29 cellular contexts compared by ENCODE assay signal in the genomic region with DNA sequence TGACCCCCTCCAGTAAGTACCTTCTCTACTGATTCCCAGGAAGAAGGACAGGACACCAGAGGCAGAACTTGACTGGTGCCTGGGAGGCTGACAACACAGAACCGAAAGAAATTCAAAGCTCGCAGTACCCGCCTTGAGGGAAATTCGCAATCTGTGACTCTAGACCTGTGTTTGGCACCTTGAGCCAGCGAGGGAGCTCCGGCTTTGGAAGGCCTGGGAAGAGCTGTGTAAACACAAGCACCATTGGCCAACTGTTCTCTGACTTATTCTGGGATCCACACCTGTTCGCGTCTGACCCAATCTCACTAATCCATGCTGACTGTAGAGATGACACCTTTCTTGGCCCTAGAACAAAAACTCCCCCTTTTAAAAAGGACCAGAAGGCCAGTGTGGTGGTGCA.
"Had no signal": no experiment of that assay in that cellular context is flagged by ENCODE, and none has a peak within 500 bp of the region (broad histone marks: within the 10 kb centered on the region; RNA-seq: fewer than 3 reads in every experiment).

No MANE protein-coding gene starts in this region.

- H3K27ac Mint-ChIP-seq: dendritic cell treated with granulocyte-macrophage colony-stimulating factor and Interleukin-4, amounts not matched to agents 40 ng/mL and 50 ng/mL, for 4 days; endodermal cell; memory B cell; naive B cell; nephron; neural progenitor cell; progenitor cell of endocrine pancreas; stimulated activated naive B cell treated with anti-CD40 and anti-IgM and Interleukin-4, amounts not matched to agents 10 μg/mL and 1 μg/mL and 100 μg/mL, for 72 hours had no signal

- H3K36me3 ChIP-seq: colonic mucosa, heart left ventricle, neural progenitor cell, suprapubic skin, transverse colon, upper lobe of right lung, uterus had no signal

- H3K27me3 Mint-ChIP-seq: dendritic cell treated with granulocyte-macrophage colony-stimulating factor and Interleukin-4, amounts not matched to agents 40 ng/mL and 50 ng/mL, for 4 days; memory B cell; naive B cell; progenitor cell of endocrine pancreas; stimulated activated naive B cell treated with anti-CD40 and anti-IgM and Interleukin-4, amounts not matched to agents 10 μg/mL and 1 μg/mL and 100 μg/mL, for 72 hours; stimulated activated naive CD8-positive, alpha-beta T cell treated with anti-CD3 and anti-CD28 coated beads, Interleukin-15, amount 100 ng/mL, for 72 hours had no signal

- H3K4me1 Mint-ChIP-seq: memory B cell; naive B cell; stimulated activated naive B cell treated with anti-CD40 and anti-IgM and Interleukin-4, amounts not matched to agents 10 μg/mL and 1 μg/mL and 100 μg/mL, for 72 hours; stimulated activated naive CD8-positive, alpha-beta T cell treated with anti-CD3 and anti-CD28 coated beads, Interleukin-15, amount 100 ng/mL, for 72 hours had no signal

- H3K4me2 ChIP-seq: neural progenitor cell had no signal

- H3K9ac ChIP-seq: neural progenitor cell, parathyroid adenoma had no signal

- H3K27me3 ChIP-seq: colonic mucosa, esophagus muscularis mucosa, foreskin keratinocyte, gastroesophageal sphincter, heart left ventricle, neural progenitor cell, right lobe of liver, suprapubic skin, transverse colon, upper lobe of right lung, uterus had no signal

- H2AFZ ChIP-seq: neural progenitor cell, parathyroid adenoma had no signal

- H3K9me3 Mint-ChIP-seq: dendritic cell treated with granulocyte-macrophage colony-stimulating factor and Interleukin-4, amounts not matched to agents 40 ng/mL and 50 ng/mL, for 4 days; endodermal cell; memory B cell; naive B cell; nephron; neural progenitor cell; stimulated activated naive CD8-positive, alpha-beta T cell treated with anti-CD3 and anti-CD28 coated beads, Interleukin-15, amount 100 ng/mL, for 72 hours had no signal

- H3K27ac ChIP-seq: colonic mucosa, esophagus muscularis mucosa, foreskin keratinocyte, gastroesophageal sphincter, heart left ventricle, neural progenitor cell, parathyroid adenoma, right lobe of liver, suprapubic skin, transverse colon, upper lobe of right lung, uterus had no signal

- FAIRE-seq: endothelial cell of umbilical vein, islet of Langerhans, small intestine had no signal

- H3K4me3 Mint-ChIP-seq: dendritic cell treated with granulocyte-macrophage colony-stimulating factor and Interleukin-4, amounts not matched to agents 40 ng/mL and 50 ng/mL, for 4 days; endodermal cell; memory B cell; naive B cell; nephron; neural progenitor cell; stimulated activated naive B cell treated with anti-CD40 and anti-IgM and Interleukin-4, amounts not matched to agents 10 μg/mL and 1 μg/mL and 100 μg/mL, for 72 hours; stimulated activated naive CD8-positive, alpha-beta T cell treated with anti-CD3 and anti-CD28 coated beads, Interleukin-15, amount 100 ng/mL, for 72 hours had no signal

- H3K79me2 ChIP-seq: parathyroid adenoma had no signal

- DNase-seq: colonic mucosa; effector CD8-positive, alpha-beta T cell; endodermal cell; foreskin keratinocyte; hippocampal formation; kidney glomerular epithelial cell; naive B cell; small intestine; stimulated activated CD4-positive, alpha-beta T cell treated with anti-CD3 and anti-CD28 coated beads, Interleukin-15, amount 100 ng/mL, for 24 hours; stimulated activated CD4-positive, alpha-beta T cell treated with anti-CD3 and anti-CD28 coated beads, Interleukin-2, amount 100 ng/mL, for 48 hours; stimulated activated naive B cell treated with anti-CD40 and anti-IgM and Interleukin-4, amounts not matched to agents 10 μg/mL and 1 μg/mL and 100 μg/mL, for 72 hours; stimulated activated naive CD8-positive, alpha-beta T cell treated with anti-CD3 and anti-CD28 coated beads, Interleukin-15, amount 100 ng/mL, for 72 hours; transverse colon; upper lobe of right lung; uterus had no signal

- H3K4me3 ChIP-seq: colonic mucosa, esophagus muscularis mucosa, gastroesophageal sphincter, heart left ventricle, lung, neural progenitor cell, right lobe of liver, suprapubic skin, transverse colon, upper lobe of right lung, uterus had no signal

- H3K36me3 Mint-ChIP-seq: naive B cell, neural progenitor cell had no signal

- H3K9me3 ChIP-seq: colonic mucosa, esophagus muscularis mucosa, gastroesophageal sphincter, heart left ventricle, right lobe of liver, suprapubic skin, transverse colon, upper lobe of right lung, uterus had no signal

- ATAC-seq: foreskin keratinocyte; gastroesophageal sphincter; heart left ventricle; right lobe of liver; stimulated activated naive B cell treated with anti-CD40 and anti-IgM and Interleukin-4, amounts not matched to agents 10 μg/mL and 1 μg/mL and 100 μg/mL, for 72 hours; stimulated activated naive CD8-positive, alpha-beta T cell treated with anti-CD3 and anti-CD28 coated beads, Interleukin-15, amount 100 ng/mL, for 72 hours; upper lobe of right lung had no signal

- H3K4me1 ChIP-seq: colonic mucosa, esophagus muscularis mucosa, foreskin keratinocyte, gastroesophageal sphincter, heart left ventricle, parathyroid adenoma, right lobe of liver, suprapubic skin, transverse colon, upper lobe of right lung, uterus had no signal
